In the genomic region with DNA sequence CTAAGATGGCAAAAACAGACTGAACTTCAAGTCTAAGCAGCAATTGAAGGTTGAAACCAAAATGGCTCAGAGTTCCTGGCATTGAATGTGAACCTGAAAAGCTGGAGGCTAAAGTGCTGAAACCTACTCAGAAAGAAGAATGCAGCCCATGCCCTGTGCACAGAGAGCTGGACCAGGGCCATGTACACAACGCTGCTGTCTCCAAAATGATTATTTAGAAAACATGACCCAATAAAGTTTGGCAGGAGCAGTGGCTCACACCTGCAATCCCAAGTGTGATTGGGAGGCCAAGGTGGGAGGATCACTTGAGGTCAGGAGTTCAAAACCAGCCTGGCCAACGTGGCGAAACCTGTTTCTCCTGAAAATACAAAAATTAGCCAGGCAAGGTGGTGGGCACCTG, we compare ENCODE assay signal across 14 cellular contexts.
A peak's percentile ranks its signal among the peaks of the same experiment; 100 is the strongest.
DNase-seq lines count a peak whose midpoint lies in the region; ATAC-seq, FAIRE-seq and TF ChIP-seq lines count a peak whose summit lies in the region.
"Had no signal": no experiment of that assay in that cellular context is flagged by ENCODE, and none has a peak within 500 bp of the region (broad histone marks: within the 10 kb centered on the region; RNA-seq: fewer than 3 reads in every experiment).

No MANE protein-coding gene starts in this region.

- intact Hi-C loops in K562 (cut with micrococcal nuclease) (no loop called here), HepG2 (cut with micrococcal nuclease; ENCODE audit: unreplicated experiment) (loop anchor here (10.0 kb wide), 1 partner anchor 70 kb away; no protein-coding TSS in a partner anchor)

- TF ChIP-seq POLR2A in K562 (conservative IDR thresholded peaks at IDR 0.05) (no peak), HepG2 (IDR thresholded peaks at IDR 0.05; ENCODE audit: insufficient read depth in 1 of 2, low read depth in 2 of 2, low read length in 2 of 2) (no peak)

- H3K27ac ChIP-seq in K562 (ENCODE audit: extremely low read depth, low read depth, low read length) = no peak overlapping the region
- peak overlapping the region; percentile 38 for H3K27ac ChIP-seq in HepG2 (ENCODE audit: extremely low read length, insufficient read depth, low read length)
- H3K27ac ChIP-seq in trophoblast cell (ENCODE audit: low read depth, low read length) = no peak overlapping the region
- H3K27ac ChIP-seq: BLaER1 treated with 17β-estradiol and CSF1 and Interleukin-3, amounts not matched to agents 10 nM and 100 nM; GM23248 had no signal

- peak overlapping the region; percentile 88 for H2BK120ac ChIP-seq in trophoblast cell (ENCODE audit: insufficient read depth, low read length, poor library complexity)

- TF ChIP-seq RAD21 in K562 (CRISPR knock-in tag; conservative IDR thresholded peaks at IDR 0.05 in 1 of 2, IDR thresholded peaks at IDR 0.05 in 1 of 2) (no peak), HepG2 (CRISPR knock-in tag; IDR thresholded peaks at IDR 0.05) (no peak)

- FAIRE-seq in K562 (lab: Jason Lieb, UNC) (no peak), HepG2 (lab: Jason Lieb, UNC) (no peak)

- no peak overlapping the region for H3K4ac ChIP-seq in trophoblast cell (ENCODE audit: low read depth, low read length)

- no TSS peak for BruUV-seq in K562 (replicated peaks; lab: Mats Ljungman, UMichigan)
- no TSS peak for BruUV-seq in HepG2 (replicated peaks; lab: Mats Ljungman, UMichigan)

- peak overlapping the region; percentile 80 for H3K14ac ChIP-seq in trophoblast cell (ENCODE audit: low read length)

- peaks cover 0 to 1% (median 0%) of the 10 kb centered on the region in 4 donors for H3K4me1 Mint-ChIP-seq in naive thymus-derived CD8-positive, alpha-beta T cell
- H3K4me1 Mint-ChIP-seq: CD4-positive, CD25-positive, alpha-beta regulatory T cell had no signal

- no peak overlapping the region for H3K23ac ChIP-seq in trophoblast cell (ENCODE audit: low read length)

- H3K4me3 ChIP-seq in MG63 (no peak overlapping the region), K562 (no peak overlapping the region), HepG2 (replicated peaks in 1 of 3; ENCODE audit: insufficient read depth in 1 of 3, low read depth in 2 of 3, low read length in 3 of 3) (no peak overlapping the region), trophoblast cell (ENCODE audit: low read depth, low read length) (no peak overlapping the region)
- H3K4me3 ChIP-seq: BLaER1 treated with 17β-estradiol and CSF1 and Interleukin-3, amounts not matched to agents 10 nM and 100 nM; GM23248 had no signal

- DNase-seq in MG63 (peak; percentile 15), K562 (ENCODE audit: extremely low read depth in 1 of 4, low spot score in 3 of 4) (no peak), HepG2 (ENCODE audit: low spot score) (no peak), trophoblast cell (no peak)
- DNase-seq in naive thymus-derived CD8-positive, alpha-beta T cell = no peak
- DNase-seq in activated T-cell treated with anti-CD3 and anti-CD28 coated beads, Interleukin-2, amount 50 U/mL, for 1 hour = no peak
- DNase-seq: ACHN; CD4-positive, CD25-positive, alpha-beta regulatory T cell; DMS53; GF-D8; GM23248; H7 had no signal

- H3K36me3 ChIP-seq in MG63 (no peaks in the 10 kb centered on the region), K562 (ENCODE audit: control insufficient read depth, insufficient read depth, low read length) (no peaks in the 10 kb centered on the region), HepG2 (replicated peaks in 1 of 2; ENCODE audit: control insufficient read depth in 1 of 2, insufficient read depth in 2 of 2, low read length in 2 of 2) (no peaks in the 10 kb centered on the region), trophoblast cell (ENCODE audit: control insufficient read depth in 1 of 2, insufficient read depth in 2 of 2, low read length in 2 of 2) (peaks cover 3% of the 10 kb centered on the region in 2 experiments)
- H3K36me3 ChIP-seq: BLaER1 treated with 17β-estradiol and CSF1 and Interleukin-3, amounts not matched to agents 10 nM and 100 nM had no signal

- no peak for TF ChIP-seq EP300 in K562 (IDR thresholded peaks at IDR 0.05; ENCODE audit: low read length)
- TF ChIP-seq EP300 in HepG2 (IDR thresholded peaks at IDR 0.05; ENCODE audit: low read depth in 2 of 2, low read length in 2 of 2) = no peak
- TF ChIP-seq EP300 in HepG2 (CRISPR knock-in tag; IDR thresholded peaks at IDR 0.05; ENCODE audit: borderline replicate concordance) = no peak

- H3K79me2 ChIP-seq in K562 (ENCODE audit: control insufficient read depth, insufficient read depth, low read length) (no peaks in the 10 kb centered on the region), HepG2 (ENCODE audit: insufficient read depth, low read length) (no peaks in the 10 kb centered on the region), trophoblast cell (ENCODE audit: control insufficient read depth, insufficient read depth, low read length, poor library complexity) (peaks cover 2% of the 10 kb centered on the region)

- H2AFZ ChIP-seq in K562 (ENCODE audit: low read depth, low read length) (no peak overlapping the region), HepG2 (ENCODE audit: low read length) (no peak overlapping the region), trophoblast cell (ENCODE audit: insufficient read depth, low read length, poor library complexity) (no peak overlapping the region)
- H2AFZ ChIP-seq: GM23248 had no signal

- H2BK5ac ChIP-seq in trophoblast cell (ENCODE audit: low read depth, low read length, poor library complexity) = peak overlapping the region; percentile 74

- no peak overlapping the region for H4K12ac ChIP-seq in trophoblast cell (ENCODE audit: low read depth, low read length)

- CTCF ChIA-PET in K562 (lab: Yijun Ruan, JAX; ENCODE audit: low intra/inter-chr PET ratio) (no interaction called here), HepG2 (lab: Yijun Ruan, JAX; ENCODE audit: low intra/inter-chr PET ratio, low total read pairs) (no interaction called here)

- peaks cover 0 to 11% (median 2%) of the 10 kb centered on the region in 9 donors for H3K9me3 Mint-ChIP-seq in naive thymus-derived CD8-positive, alpha-beta T cell

- TF ChIP-seq CTCF in K562 (IDR thresholded peaks at IDR 0.05 in 2 of 3, conservative IDR thresholded peaks at IDR 0.05 in 1 of 3; ENCODE audit: insufficient read depth in 2 of 3, low read depth in 1 of 3, low read length in 3 of 3) (no peak), HepG2 (CRISPR knock-in tag; IDR thresholded peaks at IDR 0.05) (no peak)

- H2BK12ac ChIP-seq in trophoblast cell (ENCODE audit: low read length) = peak overlapping the region; percentile 55

- in situ Hi-C loops in K562 (cut with MboI) (no loop called here), HepG2 (cut with HindIII; ENCODE audit: extremely low pct_ligation_motif_present, low pct_unique_long_range_greater_than_20kb) (no loop called here)

- POLR2A ChIA-PET in K562 (lab: Yijun Ruan, JAX) = interaction anchor here (0.6 to 1.6 kb wide), 2 partner anchors 23 to 82 kb away, joined by 3 to 4 read pairs; no protein-coding TSS in a partner anchor
- POLR2A ChIA-PET in HepG2 (lab: Yijun Ruan, JAX) = interaction anchor here (1.3 kb wide), 1 partner anchor 23 kb away, joined by 5 read pairs; no protein-coding TSS in a partner anchor
- POLR2A ChIA-PET in naive thymus-derived CD8-positive, alpha-beta T cell (lab: Charles Lee) = no interaction called here

- H4K8ac ChIP-seq in trophoblast cell (ENCODE audit: low read depth, low read length) = no peak overlapping the region

- ATAC-seq in K562 (no peak), HepG2 (peak; percentile 46; the same call in 1 of the 3 replicates), GM19035 (IDR thresholded peaks at IDR 0.05; ENCODE audit: unreplicated experiment) (no peak)
- ATAC-seq in naive thymus-derived CD8-positive, alpha-beta T cell = no peak

- H3K4me2 ChIP-seq in K562 (ENCODE audit: insufficient read depth, low read length) (no peak overlapping the region), HepG2 (ENCODE audit: low read depth, low read length) (no peak overlapping the region), trophoblast cell (ENCODE audit: low read length) (no peak overlapping the region)
- H3K4me2 ChIP-seq: BLaER1 treated with 17β-estradiol and CSF1 and Interleukin-3, amounts not matched to agents 10 nM and 100 nM had no signal

- H3K18ac ChIP-seq in trophoblast cell (ENCODE audit: low read length) = peak overlapping the region; percentile 67

- H3K27me3 ChIP-seq in MG63 (no peaks in the 10 kb centered on the region), K562 (ENCODE audit: control insufficient read depth in 2 of 2, insufficient read depth in 2 of 2, low read length in 2 of 2) (peaks cover 3 to 4% of the 10 kb centered on the region in 2 experiments; a peak in 2 of 5 replicates), HepG2 (ENCODE audit: control insufficient read depth in 1 of 2, insufficient read depth in 2 of 2, low read length in 2 of 2) (no peaks in the 10 kb centered on the region), trophoblast cell (ENCODE audit: insufficient read depth, low read length) (no peaks in the 10 kb centered on the region)
- H3K27me3 ChIP-seq: BLaER1 treated with 17β-estradiol and CSF1 and Interleukin-3, amounts not matched to agents 10 nM and 100 nM had no signal

- no peaks in the 10 kb centered on the region for H4K20me1 ChIP-seq in K562 (replicated peaks; ENCODE audit: control insufficient read depth, insufficient read depth, low read length)
- no peaks in the 10 kb centered on the region for H4K20me1 ChIP-seq in HepG2 (ENCODE audit: insufficient read depth, low read length)
- H4K20me1 ChIP-seq: BLaER1 treated with 17β-estradiol and CSF1 and Interleukin-3, amounts not matched to agents 10 nM and 100 nM had no signal

- peaks cover 11% of the 10 kb centered on the region for H3K79me1 ChIP-seq in trophoblast cell (ENCODE audit: low read length)

- H3K36me3 Mint-ChIP-seq in naive thymus-derived CD8-positive, alpha-beta T cell = peaks cover 0 to 2% (median 0%) of the 10 kb centered on the region in 3 donors
- H3K36me3 Mint-ChIP-seq: CD4-positive, CD25-positive, alpha-beta regulatory T cell had no signal

- H3K9ac ChIP-seq in K562 (ENCODE audit: insufficient read depth in 1 of 2, low read depth in 2 of 2, low read length in 2 of 2) (no peak overlapping the region), HepG2 (ENCODE audit: insufficient read depth, low read depth, low read length) (no peak overlapping the region), trophoblast cell (ENCODE audit: low read length) (no peak overlapping the region)
- H3K9ac ChIP-seq: BLaER1 treated with 17β-estradiol and CSF1 and Interleukin-3, amounts not matched to agents 10 nM and 100 nM; GM23248 had no signal

- H3K9me3 ChIP-seq in MG63 = no peaks in the 10 kb centered on the region
- H3K9me3 ChIP-seq in K562 (replicated peaks; ENCODE audit: control insufficient read depth, insufficient read depth, low read depth, low read length) = no peaks in the 10 kb centered on the region
- H3K9me3 ChIP-seq in HepG2 (ENCODE audit: low read length) = peaks cover 28% of the 10 kb centered on the region
- H3K9me3 ChIP-seq in trophoblast cell (ENCODE audit: insufficient read depth, low read depth, low read length) = peaks cover 3% of the 10 kb centered on the region

- 9% methylated on average over 3 of the region's 3 CpGs for WGBS in K562 (ENCODE audit: insufficient coverage, low coverage, missing lambda C conversion rate)
- 78% methylated on average over 3 of the region's 3 CpGs for WGBS in HepG2 (ENCODE audit: low lambda C conversion rate)
- WGBS in trophoblast cell (ENCODE audit: extremely low coverage, insufficient coverage, insufficient read length) = no CpG with 5 or more reads among the region's 3 CpGs

- no peak overlapping the region for H3K4me3 Mint-ChIP-seq in naive thymus-derived CD8-positive, alpha-beta T cell
- H3K4me3 Mint-ChIP-seq: CD4-positive, CD25-positive, alpha-beta regulatory T cell had no signal

- peaks cover 0 to 8% (median 0%) of the 10 kb centered on the region in 5 donors for H3K27me3 Mint-ChIP-seq in naive thymus-derived CD8-positive, alpha-beta T cell
- H3K27me3 Mint-ChIP-seq: CD4-positive, CD25-positive, alpha-beta regulatory T cell had no signal

- no peaks in the 10 kb centered on the region for H3K9me1 ChIP-seq in K562 (ENCODE audit: control insufficient read depth, insufficient read depth, low read length)

- no peak overlapping the region for H3K27ac Mint-ChIP-seq in naive thymus-derived CD8-positive, alpha-beta T cell
- H3K27ac Mint-ChIP-seq: CD4-positive, CD25-positive, alpha-beta regulatory T cell had no signal

- H2AK5ac ChIP-seq in trophoblast cell (ENCODE audit: low read length) = peak overlapping the region; percentile 92

- peak overlapping the region; percentile 71 for H4K91ac ChIP-seq in trophoblast cell (ENCODE audit: low read depth, low read length)

- no peaks in the 10 kb centered on the region for H3K4me1 ChIP-seq in K562 (replicated peaks in 1 of 2; ENCODE audit: control insufficient read depth in 2 of 2, insufficient read depth in 2 of 2, low read length in 2 of 2)
- peaks cover 46% of the 10 kb centered on the region for H3K4me1 ChIP-seq in HepG2 (ENCODE audit: insufficient read depth, low read length)
- H3K4me1 ChIP-seq in trophoblast cell (ENCODE audit: control insufficient read depth in 1 of 2, insufficient read depth in 2 of 2, low read length in 2 of 2) = peaks cover 2 to 4% of the 10 kb centered on the region in 2 experiments
